ENCODE assay signal across 12 cellular contexts in the genomic region with DNA sequence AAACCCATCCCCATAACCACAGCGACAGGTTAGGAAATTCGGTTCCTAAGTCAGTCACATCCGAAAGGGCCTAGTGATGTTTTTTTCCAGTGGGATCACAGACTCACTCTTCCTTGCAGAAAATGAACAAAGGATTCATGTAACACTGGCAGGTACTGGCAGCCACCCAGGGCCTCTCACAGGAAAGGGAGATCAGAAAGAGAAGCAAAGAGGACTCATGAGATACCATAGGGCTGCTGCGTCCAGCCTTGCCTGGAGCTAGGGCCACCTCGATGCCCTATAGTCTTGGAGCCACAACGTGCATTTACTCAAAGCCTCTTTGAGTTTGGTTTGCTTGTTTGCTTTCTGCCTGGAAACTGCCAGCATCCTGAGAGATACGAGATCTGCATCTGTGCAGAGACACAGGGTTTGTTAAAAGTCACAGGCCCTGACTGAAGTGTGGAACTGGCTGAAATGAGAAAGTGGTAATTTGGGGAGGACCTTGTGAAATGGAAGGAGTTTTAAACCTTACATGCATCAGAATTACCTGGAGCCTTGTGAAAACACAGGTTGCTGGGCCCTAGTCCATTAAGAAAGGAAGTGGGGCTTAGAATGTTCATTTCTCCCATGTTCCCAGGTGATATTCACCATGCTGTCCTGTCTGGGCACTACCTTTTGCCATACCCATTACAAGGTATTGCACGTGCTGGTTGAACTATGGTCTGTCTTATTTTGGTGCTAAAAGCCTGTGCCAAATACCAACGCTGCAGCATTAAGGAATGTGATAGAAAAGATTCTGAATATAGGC. TPM values are rescaled to one million over a fixed set of nuclear protein-coding genes. Genes with fewer than 3 reads are reported as not detected.
DNase-seq lines count a peak whose midpoint lies in the region; ATAC-seq and TF ChIP-seq lines count a peak whose summit lies in the region.
"Not testable (repeated sequence)": the region's sequence is repeated elsewhere in the genome, so short reads cannot be mapped to it uniquely, and the experiment has no call there.
"Had no signal": no experiment of that assay in that cellular context is flagged by ENCODE, and none has a peak within 500 bp of the region (broad histone marks: within the 10 kb centered on the region; RNA-seq: fewer than 3 reads in every experiment).

No MANE protein-coding gene starts in this region.

- peak overlapping the region; percentile 76 for H3K27ac ChIP-seq in HL-60 (replicated peaks)
- peak overlapping the region; percentile 93 for H3K27ac ChIP-seq in neutrophil

- H3K27ac Mint-ChIP-seq in CD14-positive monocyte = peak overlapping the region; percentile 83 to 99 (median 90)
- peak overlapping the region; percentile 37 to 55 for H3K27ac Mint-ChIP-seq in T-cell
- H3K27ac Mint-ChIP-seq in central memory CD8-positive, alpha-beta T cell (ENCODE audit: low read depth) = peak overlapping the region; percentile 97
- H3K27ac Mint-ChIP-seq in endothelial cell (ENCODE audit: unreplicated experiment) = peak overlapping the region; percentile 83
- peak overlapping the region; percentile 64 for H3K27ac Mint-ChIP-seq in stimulated activated effector memory CD8-positive, alpha-beta T cell treated with anti-CD3 and anti-CD28 coated beads, Interleukin-12 subunit alpha, Interleukin-12 subunit beta, amount 100 ng/mL, for 72 hours

- H3K9me3 ChIP-seq in neutrophil = not testable (repeated sequence)

- not testable (repeated sequence) for H3K27me3 ChIP-seq in HL-60 (ENCODE audit: insufficient read depth, poor library complexity, severe bottlenecking); neutrophil

- TF ChIP-seq CTCF in CD14-positive monocyte (IDR thresholded peaks at IDR 0.05); HL-60 (IDR thresholded peaks at IDR 0.05; ENCODE audit: insufficient read depth, low read length); endothelial cell (IDR thresholded peaks at IDR 0.05; ENCODE audit: unreplicated experiment); neutrophil (IDR thresholded peaks at IDR 0.05): not testable (repeated sequence)

- H3K4me1 ChIP-seq in neutrophil (ENCODE audit: control insufficient read depth in 1 of 2, insufficient read depth in 1 of 2, low read depth in 1 of 2, low read length in 1 of 2) = peaks cover 82 to 96% of the 10 kb centered on the region in 2 experiments

- ATAC-seq in T-cell (replicated peaks in 1 of 4); central memory CD8-positive, alpha-beta T cell (replicated peaks; ENCODE audit: extremely low read depth, poor library complexity, severe bottlenecking); stimulated activated effector memory CD8-positive, alpha-beta T cell treated with anti-CD3 and anti-CD28 coated beads, Interleukin-12 subunit alpha, Interleukin-12 subunit beta, amount 100 ng/mL, for 72 hours: not testable (repeated sequence)

- H3K4me3 ChIP-seq in HL-60 (replicated peaks; ENCODE audit: insufficient read depth, low read length) = not testable (repeated sequence)
- H3K4me3 ChIP-seq in neutrophil (ENCODE audit: low read depth in 1 of 2, low read length in 1 of 2) = peak overlapping the region in 1 of 2 experiments; percentile 51

- not testable (repeated sequence) for H3K36me3 ChIP-seq in neutrophil

- peak overlapping the region in 1 of 2 donors; percentile 40 for H3K4me3 Mint-ChIP-seq in CD14-positive monocyte
- H3K4me3 Mint-ChIP-seq in T-cell; endothelial cell (ENCODE audit: unreplicated experiment): not testable (repeated sequence)
- H3K4me3 Mint-ChIP-seq in central memory CD8-positive, alpha-beta T cell = peak overlapping the region; percentile 27
- peak overlapping the region; percentile 36 for H3K4me3 Mint-ChIP-seq in stimulated activated effector memory CD8-positive, alpha-beta T cell treated with anti-CD3 and anti-CD28 coated beads, Interleukin-12 subunit alpha, Interleukin-12 subunit beta, amount 100 ng/mL, for 72 hours

- not testable (repeated sequence) for DNase-seq in CD14-positive monocyte (ENCODE audit: low spot score); HL-60 (ENCODE audit: low read depth in 1 of 2, low spot score in 1 of 2); T-cell; central memory CD8-positive, alpha-beta T cell (ENCODE audit: low spot score in 2 of 2); endothelial cell (ENCODE audit: low spot score)
- peak in 1 of 2 donors; percentile 51 for DNase-seq in stimulated activated effector memory CD8-positive, alpha-beta T cell treated with anti-CD3 and anti-CD28 coated beads, Interleukin-12 subunit alpha, Interleukin-12 subunit beta, amount 100 ng/mL, for 72 hours (ENCODE audit: low spot score in 2 of 2)

- H3K4me1 Mint-ChIP-seq in CD14-positive monocyte = peaks cover 84% of the 10 kb centered on the region
- peaks cover 0 to 56% (median 33%) of the 10 kb centered on the region in 3 donors for H3K4me1 Mint-ChIP-seq in T-cell
- peaks cover 84% of the 10 kb centered on the region for H3K4me1 Mint-ChIP-seq in central memory CD8-positive, alpha-beta T cell
- H3K4me1 Mint-ChIP-seq in endothelial cell (ENCODE audit: unreplicated experiment) = peaks cover 67% of the 10 kb centered on the region
- peaks cover 79% of the 10 kb centered on the region for H3K4me1 Mint-ChIP-seq in stimulated activated effector memory CD8-positive, alpha-beta T cell treated with anti-CD3 and anti-CD28 coated beads, Interleukin-12 subunit alpha, Interleukin-12 subunit beta, amount 100 ng/mL, for 72 hours

- not testable (repeated sequence) for H3K27me3 Mint-ChIP-seq in CD14-positive monocyte (ENCODE audit: low read depth in 3 of 3); central memory CD8-positive, alpha-beta T cell; endothelial cell (ENCODE audit: unreplicated experiment)
- peaks cover 18 to 59% of the 10 kb centered on the region in 2 donors for H3K27me3 Mint-ChIP-seq in T-cell

- intact Hi-C loops in CD14-positive monocyte (cut with micrococcal nuclease) = loop anchor here (10.0 kb wide), 2 partner anchors 106 to 1966 kb away; no protein-coding TSS in a partner anchor

- not testable (repeated sequence) for H3K9me3 Mint-ChIP-seq in CD14-positive monocyte; T-cell; central memory CD8-positive, alpha-beta T cell; endothelial cell (ENCODE audit: unreplicated experiment); stimulated activated effector memory CD8-positive, alpha-beta T cell treated with anti-CD3 and anti-CD28 coated beads, Interleukin-12 subunit alpha, Interleukin-12 subunit beta, amount 100 ng/mL, for 72 hours

- peaks cover 0 to 11% of the 10 kb centered on the region in 2 donors for H3K36me3 Mint-ChIP-seq in CD14-positive monocyte
- not testable (repeated sequence) for H3K36me3 Mint-ChIP-seq in T-cell; endothelial cell (ENCODE audit: low read depth, unreplicated experiment)
- H3K36me3 Mint-ChIP-seq in central memory CD8-positive, alpha-beta T cell (ENCODE audit: insufficient read depth) = peaks cover 21% of the 10 kb centered on the region
- peaks cover 42% of the 10 kb centered on the region for H3K36me3 Mint-ChIP-seq in stimulated activated effector memory CD8-positive, alpha-beta T cell treated with anti-CD3 and anti-CD28 coated beads, Interleukin-12 subunit alpha, Interleukin-12 subunit beta, amount 100 ng/mL, for 72 hours

- CTCF ChIA-PET in T-cell (lab: Charles Lee) = not testable (repeated sequence)

- POLR2A ChIA-PET in T-cell (lab: Charles Lee) = not testable (repeated sequence)

RNA-seq across cellular contexts. Expression of gene CCL3L1, which starts 5.8 kb away (rescaled TPM):
- 100 to 1,000 TPM in 1 of 2 donors, 10 to 100 TPM in 1; 57.7 to 137 TPM for polyA plus RNA-seq in CD14-positive monocyte
- total RNA-seq in T-cell = 1 to 10 TPM; 1.1 to 7.5 (median 1.4) TPM
- total RNA-seq in endothelial cell (ENCODE audit: unreplicated experiment) = 4.0 TPM
- total RNA-seq: A172, H4, HepG2 had no signal
- polyA plus RNA-seq: HepG2 had no signal

RNA-seq across cellular contexts. Expression of gene TBC1D3B, which starts 14.3 kb away (rescaled TPM):
- polyA plus RNA-seq in CD14-positive monocyte = not detected
- total RNA-seq in T-cell = 10 to 100 TPM in 4 of 5 donors, 1 to 10 TPM in 1; 6.1 to 13.7 (median 12.2) TPM
- 8.9 TPM for total RNA-seq in endothelial cell (ENCODE audit: unreplicated experiment)
- total RNA-seq: Daoy had no signal

RNA-seq across cellular contexts. Expression of gene CCL4L2, which starts 20.1 kb away (rescaled TPM):
- 10 to 100 TPM; 24.8 to 25.3 TPM for polyA plus RNA-seq in CD14-positive monocyte
- total RNA-seq in T-cell (10 to 100 TPM in 1 of 5 donors, 1 to 10 TPM in 4; 1.1 to 12.6 (median 2.2) TPM), endothelial cell (ENCODE audit: unreplicated experiment) (not detected)
- total RNA-seq: A172, H4, HepG2, HFFc6 had no signal
- polyA plus RNA-seq: HepG2 had no signal

Comparison
In these comparisons a context has a peak if more than half of its experiments do, and no peak if none do; other contexts are left out.
1. H3K27ac Mint-ChIP-seq: peak in every context shown above with its lines; median percentile 97 in central memory CD8-positive, alpha-beta T cell; 90 in CD14-positive monocyte; 83 in endothelial cell; 64 in stimulated activated effector memory CD8-positive, alpha-beta T cell treated with anti-CD3 and anti-CD28 coated beads, Interleukin-12 subunit alpha, Interleukin-12 subunit beta, amount 100 ng/mL, for 72 hours; 46 in T-cell.